In genomic region chr12:122145505-122146330, GRCh38 we compare ENCODE assay signal across 31 cellular contexts. TPM values are rescaled to one million over a fixed set of nuclear protein-coding genes. Genes with fewer than 3 reads are reported as not detected.
DNase-seq lines count a peak whose midpoint lies in the region; ATAC-seq, FAIRE-seq and TF ChIP-seq lines count a peak whose summit lies in the region.
"Had no signal": no experiment of that assay in that cellular context is flagged by ENCODE, and none has a peak within 500 bp of the region (broad histone marks: within the 10 kb centered on the region; RNA-seq: fewer than 3 reads in every experiment).

No MANE protein-coding gene starts in this region.

- BruUV-seq in HCT116 (replicated peaks; lab: Mats Ljungman, UMichigan) (no TSS peak), K562 (replicated peaks; lab: Mats Ljungman, UMichigan) (no TSS peak)

- peaks cover 6 to 21% of the 10 kb centered on the region in 2 experiments; a peak in 3 of 4 replicates for H3K36me3 ChIP-seq in HCT116 (ENCODE audit: control insufficient read depth in 1 of 2, insufficient read depth in 2 of 2, low read length in 2 of 2)
- H3K36me3 ChIP-seq in K562 (ENCODE audit: control insufficient read depth, insufficient read depth, low read length), result peaks cover 34% of the 10 kb centered on the region; the same call in 2 of the 3 replicates
- H3K36me3 ChIP-seq in neural progenitor cell, result no peaks in the 10 kb centered on the region

- H3K9ac ChIP-seq in HCT116 (ENCODE audit: low read length), result no peak overlapping the region
- peak overlapping the region in 1 of 2 experiments; percentile 61; a peak in 1 of 4 replicates for H3K9ac ChIP-seq in K562 (ENCODE audit: insufficient read depth in 1 of 2, low read depth in 2 of 2, low read length in 2 of 2)
- no peak overlapping the region for H3K9ac ChIP-seq in neural progenitor cell
- H3K9ac ChIP-seq: BLaER1, KMS-11 had no signal

- H3F3A ChIP-seq in neural progenitor cell (ENCODE audit: low read depth), result no peaks in the 10 kb centered on the region

- H4K20me1 ChIP-seq in HCT116 (ENCODE audit: insufficient read depth), result no peaks in the 10 kb centered on the region
- H4K20me1 ChIP-seq in K562 (replicated peaks; ENCODE audit: control insufficient read depth, insufficient read depth, low read length), result peaks cover 41% of the 10 kb centered on the region
- no peaks in the 10 kb centered on the region for H4K20me1 ChIP-seq in neural progenitor cell (ENCODE audit: low read depth)

- H3K36me3 Mint-ChIP-seq in neural progenitor cell (peaks cover 20% of the 10 kb centered on the region), chondrocyte (ENCODE audit: low read depth) (peaks cover 10% of the 10 kb centered on the region)

- H3K27ac ChIP-seq in HCT116 (ENCODE audit: low read depth, low read length), result no peak overlapping the region
- H3K27ac ChIP-seq in K562 (ENCODE audit: extremely low read depth, low read depth, low read length), result no peak overlapping the region
- H3K27ac ChIP-seq in neural progenitor cell, result no peak overlapping the region
- H3K27ac ChIP-seq: BLaER1, KMS-11, RWPE1 had no signal

- CTCF ChIA-PET in HCT116 (lab: Charles Lee) (no interaction called here), K562 (lab: Yijun Ruan, JAX; ENCODE audit: low intra/inter-chr PET ratio) (no interaction called here)

- TF ChIP-seq CTCF in HCT116 (IDR thresholded peaks at IDR 0.05 in 2 of 3, conservative IDR thresholded peaks at IDR 0.05 in 1 of 3; ENCODE audit: borderline replicate concordance in 1 of 3, insufficient read depth in 1 of 3, low read depth in 2 of 3, low read length in 2 of 3) (no peak), K562 (IDR thresholded peaks at IDR 0.05 in 2 of 3, conservative IDR thresholded peaks at IDR 0.05 in 1 of 3; ENCODE audit: insufficient read depth in 2 of 3, low read depth in 1 of 3, low read length in 3 of 3) (no peak), neural progenitor cell (IDR thresholded peaks at IDR 0.05) (no peak), chondrocyte (IDR thresholded peaks at IDR 0.05) (no peak)

- H3K27me3 Mint-ChIP-seq in neural progenitor cell (ENCODE audit: insufficient read depth, low read depth) (no peaks in the 10 kb centered on the region), chondrocyte (ENCODE audit: low read depth) (no peaks in the 10 kb centered on the region)
- H3K27me3 Mint-ChIP-seq: CD4-positive, CD25-positive, alpha-beta regulatory T cell had no signal

- H3K4me3 Mint-ChIP-seq in neural progenitor cell (peak overlapping the region; percentile 41), chondrocyte (ENCODE audit: unreplicated experiment) (no peak overlapping the region)
- H3K4me3 Mint-ChIP-seq: CD4-positive, CD25-positive, alpha-beta regulatory T cell; H9; HFFc6 had no signal

- peaks cover 2% of the 10 kb centered on the region for H3K9me3 Mint-ChIP-seq in neural progenitor cell
- H3K9me3 Mint-ChIP-seq in chondrocyte (ENCODE audit: low read depth), result no peaks in the 10 kb centered on the region
- H3K9me3 Mint-ChIP-seq: CD4-positive, CD25-positive, alpha-beta regulatory T cell; HFFc6 had no signal

- no peak overlapping the region for H3K4me3 ChIP-seq in HCT116 (replicated peaks in 1 of 2; ENCODE audit: low read depth in 1 of 2, low read length in 2 of 2)
- no peak overlapping the region for H3K4me3 ChIP-seq in K562
- H3K4me3 ChIP-seq in neural progenitor cell, result no peak overlapping the region
- H3K4me3 ChIP-seq: BLaER1 had no signal

- no peaks in the 10 kb centered on the region for H3K9me2 ChIP-seq in HCT116 (ENCODE audit: insufficient read depth)

- H3K27ac Mint-ChIP-seq in neural progenitor cell (no peak overlapping the region), chondrocyte (ENCODE audit: unreplicated experiment) (no peak overlapping the region)
- H3K27ac Mint-ChIP-seq: CD4-positive, CD25-positive, alpha-beta regulatory T cell; HFFc6 had no signal

- H3K4me2 ChIP-seq in HCT116 (ENCODE audit: low read length), result no peak overlapping the region
- no peak overlapping the region for H3K4me2 ChIP-seq in K562 (ENCODE audit: insufficient read depth, low read length)
- no peak overlapping the region for H3K4me2 ChIP-seq in neural progenitor cell
- H3K4me2 ChIP-seq: BLaER1, KMS-11 had no signal

- RAD21 ChIA-PET in HCT116 (lab: Charles Lee; ENCODE audit: low non-redundant PET in 1 of 2, low total read pairs in 2 of 2, uncharacterized antibody in 2 of 2, unreplicated experiment in 2 of 2), result no interaction called here

- H3K4me1 ChIP-seq in HCT116 (ENCODE audit: control insufficient read depth in 1 of 2, insufficient read depth in 2 of 2, low read length in 2 of 2) (no peaks in the 10 kb centered on the region), K562 (replicated peaks in 1 of 2; ENCODE audit: control insufficient read depth in 2 of 2, insufficient read depth in 2 of 2, low read length in 2 of 2) (peaks cover 0 to 21% of the 10 kb centered on the region in 2 experiments; a peak in 2 of 5 replicates), neural progenitor cell (no peaks in the 10 kb centered on the region)

- 86% methylated on average over 14 of the region's 23 CpGs for WGBS in K562 (ENCODE audit: insufficient coverage, low coverage, missing lambda C conversion rate)

- TF ChIP-seq EP300 in K562 (IDR thresholded peaks at IDR 0.05; ENCODE audit: low read length), result no peak

- H3K4me1 Mint-ChIP-seq in neural progenitor cell (no peaks in the 10 kb centered on the region), chondrocyte (ENCODE audit: low read depth) (no peaks in the 10 kb centered on the region)
- H3K4me1 Mint-ChIP-seq: H9 had no signal

- H3K79me2 ChIP-seq in HCT116 (ENCODE audit: insufficient read depth, low read length), result no peaks in the 10 kb centered on the region
- H3K79me2 ChIP-seq in K562 (ENCODE audit: control insufficient read depth, insufficient read depth, low read length), result no peaks in the 10 kb centered on the region
- no peaks in the 10 kb centered on the region for H3K79me2 ChIP-seq in neural progenitor cell (ENCODE audit: low read depth)

- ATAC-seq in HCT116 (0 out of 2 replicates have a peak, but pooled peaks have one; percentile 12), K562 (peak; percentile 10), GM19035 (IDR thresholded peaks at IDR 0.05; ENCODE audit: unreplicated experiment) (no peak), GM18907 (IDR thresholded peaks at IDR 0.05; ENCODE audit: unreplicated experiment) (no peak)
- ATAC-seq: Panc1 had no signal

- H3K27me3 ChIP-seq in HCT116 (ENCODE audit: insufficient read depth, low read length), result no peaks in the 10 kb centered on the region
- no peaks in the 10 kb centered on the region; a peak in 1 of 5 replicates for H3K27me3 ChIP-seq in K562 (ENCODE audit: control insufficient read depth in 2 of 2, insufficient read depth in 2 of 2, low read length in 2 of 2)
- H3K27me3 ChIP-seq in neural progenitor cell, result no peaks in the 10 kb centered on the region
- H3K27me3 ChIP-seq: BLaER1 had no signal

- DNase-seq in HCT116 (ENCODE audit: low read depth, low spot score), result no peak
- no peak for DNase-seq in K562 (ENCODE audit: extremely low read depth in 1 of 4, low spot score in 3 of 4)
- DNase-seq in neural progenitor cell (ENCODE audit: low spot score), result no peak
- DNase-seq in chondrocyte (ENCODE audit: low spot score), result no peak
- DNase-seq in NCI-H1417 (lab: John Stamatoyannopoulos, UW), result no peak
- DNase-seq: CD4-positive, CD25-positive, alpha-beta regulatory T cell; COR-L47; DMS 273 treated with DMSO at 0.1 percent for 48 hours; DMS79; EL; GDM1; H9; HFFc6; IMR-90; MM.1S; NCI-H1694; NCI-H2029 treated with DMSO at 0.1 percent for 48 hours; NCI-H526; NCI-H82; SHP77 had no signal

- H3K9me1 ChIP-seq in K562 (ENCODE audit: control insufficient read depth, insufficient read depth, low read length), result peaks cover 9% of the 10 kb centered on the region

- no peak for FAIRE-seq in K562 (lab: Jason Lieb, UNC)
- FAIRE-seq: A204.1, GM12891, HTR-8/SVneo had no signal

- TF ChIP-seq RAD21 in HCT116 (IDR thresholded peaks at IDR 0.05; ENCODE audit: low read depth) (no peak), K562 (CRISPR knock-in tag; conservative IDR thresholded peaks at IDR 0.05 in 1 of 2, IDR thresholded peaks at IDR 0.05 in 1 of 2) (no peak)

- POLR2A ChIA-PET in HCT116 (lab: Charles Lee), result no interaction called here
- POLR2A ChIA-PET in K562 (lab: Yijun Ruan, JAX), result interaction anchor here (0.7 to 1.3 kb wide), 6 partner anchors 9 to 45 kb away, joined by 3 to 5 read pairs (median 3); no protein-coding TSS in a partner anchor

- H2AFZ ChIP-seq in HCT116 (ENCODE audit: low read depth, low read length, poor library complexity, severe bottlenecking) (no peak overlapping the region), K562 (ENCODE audit: low read depth, low read length) (no peak overlapping the region), neural progenitor cell (replicated peaks) (no peak overlapping the region)

- H3K9me3 ChIP-seq in HCT116 (ENCODE audit: control insufficient read depth in 1 of 2, insufficient read depth in 1 of 2, low read depth in 1 of 2, low read length in 2 of 2) (no peaks in the 10 kb centered on the region), K562 (replicated peaks; ENCODE audit: control insufficient read depth, insufficient read depth, low read depth, low read length) (no peaks in the 10 kb centered on the region), neural progenitor cell (ENCODE audit: low read depth) (no peaks in the 10 kb centered on the region)
- H3K9me3 ChIP-seq: BLaER1 had no signal

- intact Hi-C loops in HCT116 (cut with micrococcal nuclease), result no loop called here
- intact Hi-C loops in K562 (cut with micrococcal nuclease), result no loop called here

- in situ Hi-C loops in K562 (cut with MboI), result no loop called here

- TF ChIP-seq POLR2A in HCT116 (IDR thresholded peaks at IDR 0.05; ENCODE audit: borderline replicate concordance, extremely low read depth, insufficient read depth, insufficient read length) (no peak), K562 (conservative IDR thresholded peaks at IDR 0.05) (peak; percentile 47; the same call in 1 of the 2 replicates)

RNA-seq across cellular contexts. Expression of gene IL31, which starts 28.3 kb away (rescaled TPM):
- not detected for total RNA-seq in HCT116 (2021; ENCODE audit: unreplicated experiment)
- polyA plus RNA-seq in HCT116 (2012), result not detected in 2 replicates
- total RNA-seq in K562 (2011; cell fraction: chromatin; rRNA removed; ENCODE audit: low replicate concordance), result not detected in 2 replicates
- total RNA-seq in K562 (2011; cell fraction: nucleolus; rRNA removed), result not detected in 2 replicates
- total RNA-seq in K562 (2011; cell fraction: nucleoplasm; rRNA removed), result not detected in 2 replicates
- total RNA-seq in K562 (2014; rRNA removed), result not detected in 2 replicates
- total RNA-seq in K562 (2014; rRNA removed; fragmentation: Illumina TruSeq; extraction: Trizol), result not detected in 2 replicates
- total RNA-seq in K562 (2015; rRNA removed; fragmentation: Illumina TruSeq; extraction: Trizol), result not detected in 2 replicates
- total RNA-seq in K562 (2021), result not detected in 2 replicates
- polyA plus RNA-seq in K562 (2011; rRNA removed), result not detected in 2 replicates
- polyA plus RNA-seq in K562 (2011; cell fraction: cytosol; rRNA removed), result not detected in 2 replicates
- not detected in 2 replicates for polyA plus RNA-seq in K562 (2011; cell fraction: nucleus; rRNA removed)
- polyA plus RNA-seq in K562 (2012), result not detected in 2 replicates
- not detected in 2 replicates for polyA plus RNA-seq in K562 (2014; fragmentation: Illumina TruSeq; extraction: Trizol)
- polyA plus RNA-seq in K562 (2014; fragmentation: Nextera tagmentation; extraction: Ambion mirVana), result not detected
- polyA plus RNA-seq in K562 (2014; rRNA removed), result not detected in 2 replicates
- polyA minus RNA-seq in K562 (2011; rRNA and poly(A)+ RNA removed), result not detected in 2 replicates
- polyA minus RNA-seq in K562 (2011; cell fraction: cytosol; rRNA and poly(A)+ RNA removed), result not detected in 2 replicates
- not detected in 2 replicates for polyA minus RNA-seq in K562 (2011; cell fraction: nucleus; rRNA and poly(A)+ RNA removed)
- total RNA-seq in neural progenitor cell (ENCODE audit: low replicate concordance), result not detected in 2 replicates
- total RNA-seq in chondrocyte, result not detected in 3 replicates
- total RNA-seq: CD4-positive, CD25-positive, alpha-beta regulatory T cell; H9; HFFc6; IMR-90; SK-MEL-5 had no signal
- polyA plus RNA-seq: AG04450; CD4-positive, CD25-positive, alpha-beta regulatory T cell; IMR-90 had no signal

RNA-seq across cellular contexts. Expression of gene LRRC43, which starts 37.2 kb away (rescaled TPM):
- not detected for total RNA-seq in HCT116 (2021; ENCODE audit: unreplicated experiment)
- polyA plus RNA-seq in HCT116 (2012), result not detected in 2 replicates
- total RNA-seq in K562 (2011; cell fraction: chromatin; rRNA removed; ENCODE audit: low replicate concordance), result not detected in 2 replicates
- total RNA-seq in K562 (2011; cell fraction: nucleolus; rRNA removed), result not detected in 2 replicates
- total RNA-seq in K562 (2011; cell fraction: nucleoplasm; rRNA removed), result 0.81 TPM in 1 of 2 replicates, not detected in the other
- total RNA-seq in K562 (2014; rRNA removed), result 0.12 TPM in 1 of 2 replicates, not detected in the other
- total RNA-seq in K562 (2014; rRNA removed; fragmentation: Illumina TruSeq; extraction: Trizol), result not detected in 2 replicates
- total RNA-seq in K562 (2015; rRNA removed; fragmentation: Illumina TruSeq; extraction: Trizol), result not detected in 2 replicates
- total RNA-seq in K562 (2021), result not detected in 2 replicates
- polyA plus RNA-seq in K562 (2011; rRNA removed), result 0.16 TPM in 1 of 2 replicates, not detected in the other
- polyA plus RNA-seq in K562 (2011; cell fraction: cytosol; rRNA removed), result 0.03 TPM in 1 of 2 replicates, not detected in the other
- polyA plus RNA-seq in K562 (2011; cell fraction: nucleus; rRNA removed), result not detected in 2 replicates
- polyA plus RNA-seq in K562 (2012), result 0.07 and 0.14 TPM in 2 replicates
- polyA plus RNA-seq in K562 (2014; fragmentation: Illumina TruSeq; extraction: Trizol), result not detected in 2 replicates
- not detected for polyA plus RNA-seq in K562 (2014; fragmentation: Nextera tagmentation; extraction: Ambion mirVana)
- polyA plus RNA-seq in K562 (2014; rRNA removed), result 0.19 and 0.84 TPM in 2 replicates
- 0.11 and 0.12 TPM in 2 replicates for polyA minus RNA-seq in K562 (2011; rRNA and poly(A)+ RNA removed)
- not detected in 2 replicates for polyA minus RNA-seq in K562 (2011; cell fraction: cytosol; rRNA and poly(A)+ RNA removed)
- polyA minus RNA-seq in K562 (2011; cell fraction: nucleus; rRNA and poly(A)+ RNA removed), result not detected in 2 replicates
- 0.24 and 0.46 TPM in 2 replicates for total RNA-seq in neural progenitor cell (ENCODE audit: low replicate concordance)
- total RNA-seq in chondrocyte, result 1.5 to 2.0 TPM (median 1.6 TPM) in 3 replicates
- total RNA-seq: CD4-positive, CD25-positive, alpha-beta regulatory T cell; HFFc6; SK-MEL-5 had no signal
- polyA plus RNA-seq: CD4-positive, CD25-positive, alpha-beta regulatory T cell had no signal

RNA-seq across cellular contexts. Expression of gene B3GNT4, which starts 57.8 kb away (rescaled TPM):
- total RNA-seq in HCT116 (2021; ENCODE audit: unreplicated experiment), result 7.1 TPM
- polyA plus RNA-seq in HCT116 (2012), result 10.1 and 12.1 TPM in 2 replicates
- 9.0 and 16.1 TPM in 2 replicates for total RNA-seq in K562 (2011; cell fraction: chromatin; rRNA removed; ENCODE audit: low replicate concordance)
- 11.4 and 12.8 TPM in 2 replicates for total RNA-seq in K562 (2011; cell fraction: nucleolus; rRNA removed)
- 8.7 and 12.1 TPM in 2 replicates for total RNA-seq in K562 (2011; cell fraction: nucleoplasm; rRNA removed)
- 1.1 TPM in 2 replicates for total RNA-seq in K562 (2014; rRNA removed)
- total RNA-seq in K562 (2014; rRNA removed; fragmentation: Illumina TruSeq; extraction: Trizol), result 0.61 and 1.3 TPM in 2 replicates
- total RNA-seq in K562 (2015; rRNA removed; fragmentation: Illumina TruSeq; extraction: Trizol), result 0.54 and 1.1 TPM in 2 replicates
- 1.6 and 2.2 TPM in 2 replicates for total RNA-seq in K562 (2021)
- 1.6 and 4.1 TPM in 2 replicates for polyA plus RNA-seq in K562 (2011; rRNA removed)
- polyA plus RNA-seq in K562 (2011; cell fraction: cytosol; rRNA removed), result 2.5 and 3.2 TPM in 2 replicates
- 6.6 and 6.8 TPM in 2 replicates for polyA plus RNA-seq in K562 (2011; cell fraction: nucleus; rRNA removed)
- polyA plus RNA-seq in K562 (2012), result 1.4 and 1.7 TPM in 2 replicates
- 1.9 and 3.2 TPM in 2 replicates for polyA plus RNA-seq in K562 (2014; fragmentation: Illumina TruSeq; extraction: Trizol)
- polyA plus RNA-seq in K562 (2014; fragmentation: Nextera tagmentation; extraction: Ambion mirVana), result under 1 TPM; 0.17 to 0.34 TPM
- 1.5 and 1.6 TPM in 2 replicates for polyA plus RNA-seq in K562 (2014; rRNA removed)
- polyA minus RNA-seq in K562 (2011; rRNA and poly(A)+ RNA removed), result 3.7 TPM in 2 replicates
- 1.1 and 3.1 TPM in 2 replicates for polyA minus RNA-seq in K562 (2011; cell fraction: cytosol; rRNA and poly(A)+ RNA removed)
- polyA minus RNA-seq in K562 (2011; cell fraction: nucleus; rRNA and poly(A)+ RNA removed), result 4.8 and 6.3 TPM in 2 replicates
- 0.30 and 0.53 TPM in 2 replicates for total RNA-seq in neural progenitor cell (ENCODE audit: low replicate concordance)
- total RNA-seq in chondrocyte, result 0.22 to 1.0 TPM (median 0.77 TPM) in 3 replicates
- total RNA-seq: CD4-positive, CD25-positive, alpha-beta regulatory T cell had no signal

Comparison
In these comparisons a context has a peak if more than half of its experiments do, and no peak if none do; other contexts are left out.
1. ATAC-seq: peak in HCT116 (single experiment) and K562 (single experiment); none in GM19035 (single experiment) and GM18907 (single experiment).
2. Of the 22 proteins assayed by ChIP-seq in both K562 and HCT116: peak only in K562: POLR2A and ZBTB33; only in HCT116: none; in both: none; in neither: 20.